In genomic region chr14:104784846-104785707, GRCh38 we compare ENCODE assay signal across 15 cellular contexts. TPM values are rescaled to one million over a fixed set of nuclear protein-coding genes. Genes with fewer than 3 reads are reported as not detected.
DNase-seq lines count a peak whose midpoint lies in the region; ATAC-seq and TF ChIP-seq lines count a peak whose summit lies in the region.
"Had no signal": no experiment of that assay in that cellular context is flagged by ENCODE, and none has a peak within 500 bp of the region (broad histone marks: within the 10 kb centered on the region; RNA-seq: fewer than 3 reads in every experiment).

No MANE protein-coding gene starts in this region.

- peaks cover 31% of the 10 kb centered on the region for H3K4me1 ChIP-seq in prostate gland (replicated peaks)
- no peaks in the 10 kb centered on the region for H3K4me1 ChIP-seq in uterus
- H3K4me1 ChIP-seq in foreskin keratinocyte = no peaks in the 10 kb centered on the region

- DNase-seq in NCI-H1092 (lab: John Stamatoyannopoulos, UW) (peak; percentile 44), NCI-H2171 (lab: John Stamatoyannopoulos, UW) (peak; percentile 82), cerebellum (ENCODE audit: low spot score) (peak; percentile 42), prostate gland (ENCODE audit: low spot score) (no peak), uterus (no peak), foreskin keratinocyte (no peak), A172 (ENCODE audit: low spot score) (no peak)
- DNase-seq: cerebellar nuclear complex; erythroblast; NCI-H187; sigmoid colon; stimulated activated CD4-positive, alpha-beta T cell treated with anti-CD3 and anti-CD28 coated beads, Interleukin-4, amount 100 ng/mL, for 4 hours had no signal

- no peaks in the 10 kb centered on the region for H3K9me3 ChIP-seq in prostate gland
- H3K9me3 ChIP-seq in uterus = no peaks in the 10 kb centered on the region
- H3K9me3 ChIP-seq: heart right ventricle, sigmoid colon had no signal

- no peaks in the 10 kb centered on the region for H3K36me3 ChIP-seq in prostate gland
- H3K36me3 ChIP-seq in uterus = no peaks in the 10 kb centered on the region

- H3K4me3 ChIP-seq in prostate gland (no peak overlapping the region), uterus (no peak overlapping the region)
- H3K4me3 ChIP-seq: heart right ventricle, SK-N-MC had no signal

- TF ChIP-seq POLR2A in prostate gland (IDR thresholded peaks at IDR 0.05) (no peak), uterus (IDR thresholded peaks at IDR 0.05) (no peak)

- no peak for ATAC-seq in foreskin keratinocyte
- ATAC-seq: stimulated activated memory B cell treated with anti-CD40 and anti-IgM and Interleukin-4, amounts not matched to agents 10 μg/mL and 1 μg/mL and 100 μg/mL, for 72 hours had no signal

- intact Hi-C loops in prostate gland (cut with DNase I) (no loop called here), uterus (cut with DNase I; ENCODE audit: low total_unique reads) (loop anchor here (5.0 kb wide), 1 partner anchor 37 kb away; no protein-coding TSS in a partner anchor)

- TF ChIP-seq CTCF in prostate gland (IDR thresholded peaks at IDR 0.05) (no peak), uterus (IDR thresholded peaks at IDR 0.05) (no peak), foreskin keratinocyte (conservative IDR thresholded peaks at IDR 0.05) (no peak)

- H3K27me3 ChIP-seq in prostate gland (replicated peaks; ENCODE audit: insufficient read depth) = no peaks in the 10 kb centered on the region
- H3K27me3 ChIP-seq in uterus = no peaks in the 10 kb centered on the region
- no peaks in the 10 kb centered on the region for H3K27me3 ChIP-seq in foreskin keratinocyte
- H3K27me3 ChIP-seq: heart right ventricle, sigmoid colon had no signal

- WGBS in prostate gland = 48% methylated on average over 28 of the region's 36 CpGs

- H3K27ac ChIP-seq in prostate gland = peak overlapping the region; percentile 42 to 51
- no peak overlapping the region for H3K27ac ChIP-seq in uterus
- no peak overlapping the region for H3K27ac ChIP-seq in foreskin keratinocyte
- H3K27ac ChIP-seq: heart right ventricle, SK-N-MC had no signal

RNA-seq across cellular contexts. Expression of gene AKT1, which starts 10.5 kb away (rescaled TPM):
- 70.9 TPM for total RNA-seq in cerebellum
- total RNA-seq in prostate gland = 100 to 1,000 TPM; 154 to 200 TPM
- 100 to 1,000 TPM in 2 of 4 donors, 10 to 100 TPM in 2; 42.9 to 121 (median 101) TPM for total RNA-seq in uterus
- total RNA-seq in foreskin keratinocyte = 147 and 156 TPM in 2 replicates
- polyA plus RNA-seq in foreskin keratinocyte = 113 and 123 TPM in 2 replicates
- total RNA-seq in A172 (2014; rRNA removed; shearing (Covaris generic)) = 105 and 107 TPM in 2 replicates

RNA-seq across cellular contexts. Expression of gene ZBTB42, which starts 15.8 kb away (rescaled TPM):
- total RNA-seq in cerebellum = 0.73 TPM
- total RNA-seq in prostate gland = 10 to 100 TPM; 28.4 to 40.9 TPM
- total RNA-seq in uterus = 1 to 10 TPM in 3 of 4 donors, under 1 TPM in 1; under 0.01 to 8.4 (median 3.9) TPM
- 2.3 TPM in 2 replicates for total RNA-seq in foreskin keratinocyte
- 1.8 and 1.9 TPM in 2 replicates for polyA plus RNA-seq in foreskin keratinocyte
- total RNA-seq in A172 (2014; rRNA removed; shearing (Covaris generic)) = 2.0 and 4.0 TPM in 2 replicates

RNA-seq across cellular contexts. Expression of gene SIVA1, which starts 32.1 kb away (rescaled TPM):
- total RNA-seq in cerebellum (16.9 TPM), prostate gland (100 to 1,000 TPM; 249 to 514 TPM), uterus (100 to 1,000 TPM in 3 of 4 donors, 10 to 100 TPM in 1; 79.4 to 366 (median 239) TPM), foreskin keratinocyte (110 and 114 TPM in 2 replicates)
- polyA plus RNA-seq in foreskin keratinocyte = 182 and 190 TPM in 2 replicates
- total RNA-seq in A172 (2014; rRNA removed; shearing (Covaris generic)) = 187 and 210 TPM in 2 replicates

Comparison
In these comparisons a context has a peak if more than half of its experiments do, and no peak if none do; other contexts are left out.
1. DNase-seq: peak in NCI-H1092 (single experiment), NCI-H2171 (single experiment) and cerebellum (single experiment); none in prostate gland (single experiment), uterus (0 of 2), foreskin keratinocyte (0 of 2) and A172 (single experiment).
2. H3K27ac ChIP-seq: peak in prostate gland (2 of 2); none in uterus (0 of 2) and foreskin keratinocyte (single experiment).